19 cellular contexts compared by ENCODE assay signal in genomic region chr2:241300000-241300399, GRCh38. TPM values are rescaled to one million over a fixed set of nuclear protein-coding genes. Genes with fewer than 3 reads are reported as not detected.
DNase-seq lines count a peak whose midpoint lies in the region; ATAC-seq and TF ChIP-seq lines count a peak whose summit lies in the region.
"Had no signal": no experiment of that assay in that cellular context is flagged by ENCODE, and none has a peak within 500 bp of the region (broad histone marks: within the 10 kb centered on the region; RNA-seq: fewer than 3 reads in every experiment).

No MANE protein-coding gene starts in this region.

- peaks cover 0 to 49% (median 0%) of the 10 kb centered on the region in 3 donors for H3K4me1 ChIP-seq in gastroesophageal sphincter

- no peaks in the 10 kb centered on the region for H3K27me3 ChIP-seq in gastroesophageal sphincter
- H3K27me3 ChIP-seq: stomach had no signal

- ATAC-seq in central memory CD8-positive, alpha-beta T cell (replicated peaks; ENCODE audit: extremely low read depth, poor library complexity, severe bottlenecking), result no peak
- ATAC-seq in gastroesophageal sphincter, result no peak

- H3K27ac Mint-ChIP-seq in central memory CD8-positive, alpha-beta T cell (ENCODE audit: low read depth), result peak overlapping the region; percentile 42
- peak overlapping the region; percentile 9 for H3K27ac Mint-ChIP-seq in stimulated activated naive CD8-positive, alpha-beta T cell treated with anti-CD3 and anti-CD28 coated beads, Interleukin-15, Interleukin-2, amounts not matched to agents 100 ng/mL and 50 ng/mL, for 24 hours
- H3K27ac Mint-ChIP-seq: dendritic cell treated with granulocyte-macrophage colony-stimulating factor and Interleukin-4, amounts not matched to agents 40 ng/mL and 50 ng/mL, for 4 days had no signal

- no peak for TF ChIP-seq EP300 in gastroesophageal sphincter (IDR thresholded peaks at IDR 0.05)

- H3K27ac ChIP-seq in gastroesophageal sphincter, result no peak overlapping the region
- H3K27ac ChIP-seq: GM23248, KMS-11, PC-9, stomach had no signal

- no peaks in the 10 kb centered on the region for H3K27me3 Mint-ChIP-seq in central memory CD8-positive, alpha-beta T cell
- no peaks in the 10 kb centered on the region for H3K27me3 Mint-ChIP-seq in stimulated activated naive CD8-positive, alpha-beta T cell treated with anti-CD3 and anti-CD28 coated beads, Interleukin-15, Interleukin-2, amounts not matched to agents 100 ng/mL and 50 ng/mL, for 24 hours
- H3K27me3 Mint-ChIP-seq: dendritic cell treated with granulocyte-macrophage colony-stimulating factor and Interleukin-4, amounts not matched to agents 40 ng/mL and 50 ng/mL, for 4 days; naive B cell had no signal

- peaks cover 59% of the 10 kb centered on the region for H3K4me1 Mint-ChIP-seq in central memory CD8-positive, alpha-beta T cell
- peaks cover 53% of the 10 kb centered on the region for H3K4me1 Mint-ChIP-seq in stimulated activated naive CD8-positive, alpha-beta T cell treated with anti-CD3 and anti-CD28 coated beads, Interleukin-15, Interleukin-2, amounts not matched to agents 100 ng/mL and 50 ng/mL, for 24 hours (ENCODE audit: low read depth)

- no peak for TF ChIP-seq POLR2A in gastroesophageal sphincter (IDR thresholded peaks at IDR 0.05)

- WGBS in gastroesophageal sphincter (ENCODE audit: low coverage in 1 of 2), 2 donors, result 78 to 82% methylated on average over 3 to 9 of the region's 12 CpGs

- H3K4me3 Mint-ChIP-seq in central memory CD8-positive, alpha-beta T cell, result no peak overlapping the region
- H3K4me3 Mint-ChIP-seq in stimulated activated naive CD8-positive, alpha-beta T cell treated with anti-CD3 and anti-CD28 coated beads, Interleukin-15, Interleukin-2, amounts not matched to agents 100 ng/mL and 50 ng/mL, for 24 hours, result no peak overlapping the region
- H3K4me3 Mint-ChIP-seq: dendritic cell treated with granulocyte-macrophage colony-stimulating factor and Interleukin-4, amounts not matched to agents 40 ng/mL and 50 ng/mL, for 4 days; naive B cell had no signal

- no peak for TF ChIP-seq CTCF in gastroesophageal sphincter (IDR thresholded peaks at IDR 0.05)

- DNase-seq in activated CD8-positive, alpha-beta memory T cell treated with anti-CD3 and anti-CD28 coated beads for 1 hour (ENCODE audit: extremely low read depth in 1 of 2, low read depth in 1 of 2), result peak; percentile 28 to 32
- no peak for DNase-seq in activated CD8-positive, alpha-beta memory T cell treated with anti-CD3 and anti-CD28 coated beads, Interleukin-2, amount 50 U/mL, for 48 hours
- peak; percentile 54 for DNase-seq in activated CD8-positive, alpha-beta memory T cell treated with anti-CD3 and anti-CD28 coated beads, Interleukin-2, amount 50 U/mL, for 4 hours
- no peak for DNase-seq in central memory CD8-positive, alpha-beta T cell (ENCODE audit: low spot score in 2 of 2)
- DNase-seq in NCI-H1436 (lab: John Stamatoyannopoulos, UW) (no peak), cortex of kidney (lab: John Stamatoyannopoulos, UW) (no peak)
- DNase-seq: 8988T, GM23248, hippocampal formation, naive B cell, NCI-H1436 treated with DMSO at 0.1 percent for 48 hours, NCI-H510A treated with DMSO at 0.1 percent for 48 hours, PC-9, stomach, SW 1271 had no signal

- no peaks in the 10 kb centered on the region for H3K9me3 ChIP-seq in gastroesophageal sphincter
- H3K9me3 ChIP-seq: stomach had no signal

- no peaks in the 10 kb centered on the region for H3K9me3 Mint-ChIP-seq in central memory CD8-positive, alpha-beta T cell
- no peaks in the 10 kb centered on the region for H3K9me3 Mint-ChIP-seq in stimulated activated naive CD8-positive, alpha-beta T cell treated with anti-CD3 and anti-CD28 coated beads, Interleukin-15, Interleukin-2, amounts not matched to agents 100 ng/mL and 50 ng/mL, for 24 hours
- H3K9me3 Mint-ChIP-seq: dendritic cell treated with granulocyte-macrophage colony-stimulating factor and Interleukin-4, amounts not matched to agents 40 ng/mL and 50 ng/mL, for 4 days; naive B cell had no signal

- H3K36me3 Mint-ChIP-seq in central memory CD8-positive, alpha-beta T cell (ENCODE audit: insufficient read depth), result peaks cover 9% of the 10 kb centered on the region
- H3K36me3 Mint-ChIP-seq in stimulated activated naive CD8-positive, alpha-beta T cell treated with anti-CD3 and anti-CD28 coated beads, Interleukin-15, Interleukin-2, amounts not matched to agents 100 ng/mL and 50 ng/mL, for 24 hours (ENCODE audit: low read depth), result peaks cover 27% of the 10 kb centered on the region

- H3K4me3 ChIP-seq in gastroesophageal sphincter, result no peak overlapping the region
- H3K4me3 ChIP-seq: GM23248, PC-9, stomach had no signal

- peaks cover 0 to 8% of the 10 kb centered on the region in 2 donors for H3K36me3 ChIP-seq in gastroesophageal sphincter

RNA-seq across cellular contexts. Expression of gene HDLBP, which starts 15.5 kb away (rescaled TPM):
- total RNA-seq in gastroesophageal sphincter, result 100 to 1,000 TPM; 279 to 367 (median 295) TPM

RNA-seq across cellular contexts. Expression of gene SEPTIN2, which starts 15.7 kb away (rescaled TPM):
- 100 to 1,000 TPM; 317 to 360 (median 330) TPM for total RNA-seq in gastroesophageal sphincter

RNA-seq across cellular contexts. Expression of gene FARP2, which starts 56.1 kb away (rescaled TPM):
- 10 to 100 TPM; 27.6 to 44.0 (median 35.9) TPM for total RNA-seq in gastroesophageal sphincter

Comparison
In these comparisons a context has a peak if more than half of its experiments do, and no peak if none do; other contexts are left out.
1. DNase-seq: peak in activated CD8-positive, alpha-beta memory T cell treated with anti-CD3 and anti-CD28 coated beads for 1 hour (2 of 2) and activated CD8-positive, alpha-beta memory T cell treated with anti-CD3 and anti-CD28 coated beads, Interleukin-2, amount 50 U/mL, for 4 hours (single experiment); none in activated CD8-positive, alpha-beta memory T cell treated with anti-CD3 and anti-CD28 coated beads, Interleukin-2, amount 50 U/mL, for 48 hours (single experiment), central memory CD8-positive, alpha-beta T cell (0 of 2), NCI-H1436 (single experiment) and cortex of kidney (single experiment).